ENCODE assay signal across 11 cellular contexts in the genomic region with DNA sequence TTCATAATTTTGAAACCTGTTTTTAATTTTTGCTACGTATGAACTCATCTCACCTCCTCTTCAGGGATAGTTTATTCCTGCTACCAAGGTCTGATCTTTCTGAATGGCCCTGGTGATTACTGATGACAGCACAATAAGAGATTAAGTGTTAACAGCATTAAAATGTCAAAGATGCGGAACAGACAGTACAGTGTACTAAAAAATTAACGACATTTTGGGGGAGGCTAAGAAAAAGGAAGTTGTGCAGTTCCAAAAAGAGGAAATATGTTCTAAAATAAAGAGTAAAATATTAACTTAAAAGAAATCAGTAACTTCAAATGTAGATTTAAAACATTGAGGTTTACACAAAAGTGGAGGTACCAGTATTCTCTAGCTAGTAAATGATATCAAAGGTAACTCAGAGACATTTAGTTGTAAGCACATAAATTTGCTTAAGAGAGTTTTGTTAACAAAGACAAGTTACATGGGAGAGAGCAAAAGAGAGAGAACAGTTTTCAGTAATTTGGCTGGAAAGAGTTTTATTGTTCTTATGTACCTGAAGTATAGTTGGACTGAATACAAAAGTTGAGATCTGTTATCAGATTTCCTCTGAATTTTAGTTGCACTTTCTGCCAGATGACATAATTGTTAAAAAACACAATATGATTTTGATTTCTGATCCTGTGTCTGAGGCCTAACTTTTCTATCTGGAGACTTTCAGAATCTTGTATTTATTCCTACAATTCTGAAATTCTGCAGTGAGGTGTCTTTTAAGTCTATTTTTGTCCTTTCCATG. TPM values are rescaled to one million over a fixed set of nuclear protein-coding genes. Genes with fewer than 3 reads are reported as not detected.
DNase-seq lines count a peak whose midpoint lies in the region; ATAC-seq and TF ChIP-seq lines count a peak whose summit lies in the region.
"Had no signal": no experiment of that assay in that cellular context is flagged by ENCODE, and none has a peak within 500 bp of the region (broad histone marks: within the 10 kb centered on the region; RNA-seq: fewer than 3 reads in every experiment).

No MANE protein-coding gene starts in this region.

- intact Hi-C loops in CD8-positive, alpha-beta T cell (cut with DNase I, micrococcal nuclease): loop anchor here in 1 of 2 experiments (10.0 kb wide), 1 partner anchor 1042 kb away; a partner anchor contains a TSS

- H3K36me3 ChIP-seq in CD8-positive, alpha-beta T cell (ENCODE audit: insufficient read depth, low read length): no peaks in the 10 kb centered on the region

- H3K27me3 ChIP-seq in CD8-positive, alpha-beta T cell (ENCODE audit: insufficient read depth, low read length): no peaks in the 10 kb centered on the region

- CTCF ChIA-PET in CD8-positive, alpha-beta T cell (lab: Charles Lee): interaction anchor here (1.2 kb wide), 1 partner anchor 14 kb away, joined by 5 read pairs; no protein-coding TSS in a partner anchor

- peaks cover 2% of the 10 kb centered on the region for H3K9me3 Mint-ChIP-seq in CD8-positive, alpha-beta T cell
- peaks cover 3% of the 10 kb centered on the region for H3K9me3 Mint-ChIP-seq in activated naive CD8-positive, alpha-beta T cell treated with anti-CD3 and anti-CD28 coated beads, Interleukin-2, amount 10 ng/mL, durations not matched to agents 7 days and 5 days
- no peaks in the 10 kb centered on the region for H3K9me3 Mint-ChIP-seq in natural killer cell treated with Interleukin-12 subunit alpha and Interleukin-12 subunit beta and Interleukin-15 and Interleukin-18, amount 100 ng/mL, for 72 hours

- H3K4me3 Mint-ChIP-seq in CD8-positive, alpha-beta T cell: peak overlapping the region; percentile 49
- peak overlapping the region; percentile 72 for H3K4me3 Mint-ChIP-seq in activated naive CD8-positive, alpha-beta T cell treated with anti-CD3 and anti-CD28 coated beads, Interleukin-2, amount 10 ng/mL, durations not matched to agents 7 days and 5 days
- peak overlapping the region; percentile 71 for H3K4me3 Mint-ChIP-seq in natural killer cell treated with Interleukin-12 subunit alpha and Interleukin-12 subunit beta and Interleukin-15 and Interleukin-18, amount 100 ng/mL, for 72 hours

- peaks cover 58% of the 10 kb centered on the region for H3K4me1 Mint-ChIP-seq in CD8-positive, alpha-beta T cell (ENCODE audit: low read depth)
- peaks cover 55% of the 10 kb centered on the region for H3K4me1 Mint-ChIP-seq in activated naive CD8-positive, alpha-beta T cell treated with anti-CD3 and anti-CD28 coated beads, Interleukin-2, amount 10 ng/mL, durations not matched to agents 7 days and 5 days
- peaks cover 35 to 44% of the 10 kb centered on the region in 2 donors for H3K4me1 Mint-ChIP-seq in natural killer cell treated with Interleukin-12 subunit alpha and Interleukin-12 subunit beta and Interleukin-15 and Interleukin-18, amount 100 ng/mL, for 72 hours (ENCODE audit: low read depth in 2 of 2)

- POLR2A ChIA-PET in CD8-positive, alpha-beta T cell (lab: Charles Lee): interaction anchor here (1.0 kb wide), 1 partner anchor 11 kb away, joined by 3 read pairs; no protein-coding TSS in a partner anchor
- POLR2A ChIA-PET in activated naive CD8-positive, alpha-beta T cell treated with anti-CD3 and anti-CD28 coated beads, Interleukin-2, amount 10 ng/mL, durations not matched to agents 7 days and 5 days (lab: Charles Lee): interaction anchor here (0.8 to 1.6 kb wide), 3 partner anchors 66 to 89 kb away, joined by 3 to 4 read pairs (median 4); no protein-coding TSS in a partner anchor

- no peaks in the 10 kb centered on the region for H3K9me3 ChIP-seq in CD8-positive, alpha-beta T cell (ENCODE audit: low read length)

- H3K27ac ChIP-seq in CD8-positive, alpha-beta T cell (ENCODE audit: low read depth, low read length): peak overlapping the region; percentile 15

- ATAC-seq in CD8-positive, alpha-beta T cell: no peak
- ATAC-seq in activated naive CD8-positive, alpha-beta T cell treated with anti-CD3 and anti-CD28 coated beads, Interleukin-2, amount 10 ng/mL, durations not matched to agents 7 days and 5 days (ENCODE audit: low read depth): no peak
- ATAC-seq in natural killer cell treated with Interleukin-12 subunit alpha and Interleukin-12 subunit beta and Interleukin-15 and Interleukin-18, amount 100 ng/mL, for 72 hours: no peak
- no peak for ATAC-seq in GM21737 (IDR thresholded peaks at IDR 0.05; ENCODE audit: unreplicated experiment)
- ATAC-seq: esophagus mucosa, SK-N-SH treated with all-trans-retinoic acid at 6 μM for 48 hours had no signal

- no peaks in the 10 kb centered on the region for H3K36me3 Mint-ChIP-seq in CD8-positive, alpha-beta T cell
- peaks cover 29% of the 10 kb centered on the region for H3K36me3 Mint-ChIP-seq in activated naive CD8-positive, alpha-beta T cell treated with anti-CD3 and anti-CD28 coated beads, Interleukin-2, amount 10 ng/mL, durations not matched to agents 7 days and 5 days
- peaks cover 7% of the 10 kb centered on the region for H3K36me3 Mint-ChIP-seq in natural killer cell treated with Interleukin-12 subunit alpha and Interleukin-12 subunit beta and Interleukin-15 and Interleukin-18, amount 100 ng/mL, for 72 hours

- no peak overlapping the region for H3K4me3 ChIP-seq in CD8-positive, alpha-beta T cell (ENCODE audit: low read depth, low read length)

- peaks cover 41% of the 10 kb centered on the region for H3K4me1 ChIP-seq in CD8-positive, alpha-beta T cell (ENCODE audit: insufficient read depth, low read length)

- no peak for DNase-seq in CD8-positive, alpha-beta T cell
- DNase-seq in NAMALWA (ENCODE audit: low spot score) (peak; percentile 77), NCI-H2171 (lab: John Stamatoyannopoulos, UW) (no peak), iPS-NIHi7 (ENCODE audit: extremely low spot score) (no peak), GM03348 (ENCODE audit: low spot score) (no peak)
- DNase-seq in activated naive CD8-positive, alpha-beta T cell treated with anti-CD3 and anti-CD28 coated beads, Interleukin-2, amount 10 ng/mL, durations not matched to agents 7 days and 5 days: no peak
- DNase-seq in natural killer cell treated with Interleukin-12 subunit alpha and Interleukin-12 subunit beta and Interleukin-15 and Interleukin-18, amount 100 ng/mL, for 72 hours (ENCODE audit: low spot score): no peak
- DNase-seq: MM.1S had no signal

- no peak for TF ChIP-seq CTCF in CD8-positive, alpha-beta T cell (IDR thresholded peaks at IDR 0.05)

- H3K27me3 Mint-ChIP-seq in CD8-positive, alpha-beta T cell (ENCODE audit: low read depth): no peaks in the 10 kb centered on the region
- no peaks in the 10 kb centered on the region for H3K27me3 Mint-ChIP-seq in activated naive CD8-positive, alpha-beta T cell treated with anti-CD3 and anti-CD28 coated beads, Interleukin-2, amount 10 ng/mL, durations not matched to agents 7 days and 5 days
- no peaks in the 10 kb centered on the region for H3K27me3 Mint-ChIP-seq in natural killer cell treated with Interleukin-12 subunit alpha and Interleukin-12 subunit beta and Interleukin-15 and Interleukin-18, amount 100 ng/mL, for 72 hours

- peak overlapping the region; percentile 93 for H3K27ac Mint-ChIP-seq in CD8-positive, alpha-beta T cell
- H3K27ac Mint-ChIP-seq in activated naive CD8-positive, alpha-beta T cell treated with anti-CD3 and anti-CD28 coated beads, Interleukin-2, amount 10 ng/mL, durations not matched to agents 7 days and 5 days: peak overlapping the region; percentile 92
- H3K27ac Mint-ChIP-seq in natural killer cell treated with Interleukin-12 subunit alpha and Interleukin-12 subunit beta and Interleukin-15 and Interleukin-18, amount 100 ng/mL, for 72 hours: peak overlapping the region; percentile 77 to 81

RNA-seq across cellular contexts. Expression of a gene that starts 4.2 kb away (rescaled TPM):
- total RNA-seq in CD8-positive, alpha-beta T cell: 1 to 10 TPM; 1.1 to 1.4 TPM
- 1 to 10 TPM in 1 of 2 experiments, under 1 TPM in 1; 0.72 to 1.0 TPM for total RNA-seq in activated naive CD8-positive, alpha-beta T cell treated with anti-CD3 and anti-CD28 coated beads, Interleukin-2, amount 10 ng/mL, durations not matched to agents 7 days and 5 days
- total RNA-seq in natural killer cell treated with Interleukin-12 subunit alpha and Interleukin-12 subunit beta and Interleukin-15 and Interleukin-18, amount 100 ng/mL, for 72 hours: 1 to 10 TPM; 1.3 to 2.8 TPM
- total RNA-seq: esophagus mucosa had no signal

RNA-seq across cellular contexts. Expression of a gene that starts 23.6 kb away (rescaled TPM):
- 100 to 1,000 TPM; 502 to 504 TPM for total RNA-seq in CD8-positive, alpha-beta T cell
- total RNA-seq in activated naive CD8-positive, alpha-beta T cell treated with anti-CD3 and anti-CD28 coated beads, Interleukin-2, amount 10 ng/mL, durations not matched to agents 7 days and 5 days: 100 to 1,000 TPM; 111 to 116 TPM
- total RNA-seq in natural killer cell treated with Interleukin-12 subunit alpha and Interleukin-12 subunit beta and Interleukin-15 and Interleukin-18, amount 100 ng/mL, for 72 hours: 10 to 100 TPM; 53.6 to 55.6 TPM

Comparison
In these comparisons a context has a peak if more than half of its experiments do, and no peak if none do; other contexts are left out.
1. RNA of a gene that starts 23.6 kb away (total RNA-seq): 502 to 504 TPM in CD8-positive, alpha-beta T cell; 111 to 116 TPM in activated naive CD8-positive, alpha-beta T cell treated with anti-CD3 and anti-CD28 coated beads, Interleukin-2, amount 10 ng/mL, durations not matched to agents 7 days and 5 days and 53.6 to 55.6 TPM in natural killer cell treated with Interleukin-12 subunit alpha and Interleukin-12 subunit beta and Interleukin-15 and Interleukin-18, amount 100 ng/mL, for 72 hours; every median in the first group is over 4 times any median in the second.
2. Peak in every context shown above with its lines, with median percentiles within 50 percentile points of each other: H3K27ac Mint-ChIP-seq and H3K4me3 Mint-ChIP-seq.